24 cellular contexts compared by ENCODE assay signal in the genomic region with DNA sequence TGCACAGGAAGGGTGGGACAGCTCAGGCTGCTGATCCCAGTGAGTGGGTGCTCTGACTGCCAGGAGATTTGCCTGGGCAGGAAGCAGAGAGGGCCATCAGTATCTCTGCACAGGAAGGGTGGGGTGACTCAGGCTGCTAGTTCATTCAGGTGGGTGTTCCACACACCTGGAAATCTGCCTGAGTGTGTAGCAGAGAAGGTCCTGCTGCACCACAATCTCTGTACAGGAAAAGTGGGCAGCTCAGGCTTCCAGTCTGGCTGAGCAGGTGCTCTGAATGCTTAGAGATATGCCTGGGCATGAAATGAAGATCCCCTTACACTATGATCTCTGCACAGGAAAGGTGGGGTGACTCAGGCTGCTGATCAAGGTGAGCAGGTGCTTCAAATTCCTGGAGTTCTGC.
"Had no signal": no experiment of that assay in that cellular context is flagged by ENCODE, and none has a peak within 500 bp of the region (broad histone marks: within the 10 kb centered on the region; RNA-seq: fewer than 3 reads in every experiment).

No MANE protein-coding gene starts in this region.

- H3K27ac ChIP-seq: heart left ventricle, left lung, lower lobe of right lung, testis, transverse colon had no signal

- H3K4me1 Mint-ChIP-seq: central memory CD8-positive, alpha-beta T cell; immature natural killer cell had no signal

- H3K4me3 ChIP-seq: heart left ventricle, left lung, lower lobe of right lung, mucosa of descending colon, testis, transverse colon had no signal

- H3K4me1 ChIP-seq: heart left ventricle, left lung, lower lobe of right lung, testis, transverse colon had no signal

- ATAC-seq: heart left ventricle, left lung, mucosa of descending colon, right cardiac atrium, SK-N-SH treated with all-trans-retinoic acid at 6 μM for 48 hours, T-helper 17 cell had no signal

- H3K27me3 ChIP-seq: heart left ventricle, left lung, testis, transverse colon had no signal

- H3K4me3 Mint-ChIP-seq: activated CD4-positive, alpha-beta T cell treated with anti-CD3 and anti-CD28 coated beads, Interleukin-2, amount 10 ng/mL, durations not matched to agents 24 days and 14 days; central memory CD8-positive, alpha-beta T cell; dendritic cell treated with granulocyte-macrophage colony-stimulating factor and Interleukin-4, amounts not matched to agents 40 ng/mL and 50 ng/mL, for 4 days; immature natural killer cell; natural killer cell treated with Interleukin-12 subunit alpha and Interleukin-12 subunit beta and Interleukin-15 and Interleukin-18, amount 100 ng/mL, for 72 hours; T-helper 17 cell had no signal

- H3K36me3 ChIP-seq: heart left ventricle, left lung, lower lobe of right lung, transverse colon had no signal

- H3K27ac Mint-ChIP-seq: activated CD4-positive, alpha-beta T cell treated with anti-CD3 and anti-CD28 coated beads, Interleukin-2, amount 10 ng/mL, durations not matched to agents 24 days and 14 days; dendritic cell treated with granulocyte-macrophage colony-stimulating factor and Interleukin-4, amounts not matched to agents 40 ng/mL and 50 ng/mL, for 4 days; immature natural killer cell; natural killer cell treated with Interleukin-12 subunit alpha and Interleukin-12 subunit beta and Interleukin-15 and Interleukin-18, amount 100 ng/mL, for 72 hours; T-helper 17 cell had no signal

- H3K9me3 ChIP-seq: left lung, lower lobe of right lung, mucosa of descending colon, testis had no signal

- H3K9me3 Mint-ChIP-seq: central memory CD8-positive, alpha-beta T cell had no signal

- DNase-seq: activated CD4-positive, alpha-beta T cell treated with anti-CD3 and anti-CD28 coated beads, Interleukin-2, amount 10 ng/mL, durations not matched to agents 24 days and 14 days; activated CD4-positive, CD25-positive, alpha-beta regulatory T cell treated with anti-CD3 and anti-CD28 coated beads, Interleukin-2, amount 50 U/mL, for 72 hours; activated effector memory CD4-positive, alpha-beta T cell treated with Interleukin-2 at 50 U/mL for 16 hours; activated naive CD4-positive, alpha-beta T cell treated with Interleukin-2 at 50 U/mL for 16 hours; amygdala; heart left ventricle; hypothalamus; immature natural killer cell; left lung; lower lobe of right lung; mucosa of descending colon; posterior cingulate gyrus; right cardiac atrium; stimulated activated CD4-positive, alpha-beta T cell treated with anti-CD3 and anti-CD28 coated beads, Interleukin-15, amount 100 ng/mL, for 24 hours; stimulated activated CD4-positive, alpha-beta T cell treated with anti-CD3 and anti-CD28 coated beads, Interleukin-2, amount 100 ng/mL, for 24 hours; stimulated activated naive CD4-positive, alpha-beta T cell; T-helper 17 cell; T1000; testis; transverse colon had no signal

- H3K27me3 Mint-ChIP-seq: central memory CD8-positive, alpha-beta T cell; T-helper 17 cell had no signal
